1 cellular context compared by ENCODE assay signal in genomic region chr5:65121880-65122436, GRCh38.
TF ChIP-seq lines count a peak whose summit lies in the region.

No MANE protein-coding gene starts in this region.

TF ChIP-seq in K562, 482 proteins besides CTCF, POLR2A, EP300 and RAD21 (continued from another document and continues in another):
- no peak for TF ChIP-seq ZNF609 (CRISPR knock-in tag; IDR thresholded peaks at IDR 0.05; ENCODE audit: borderline replicate concordance)
- peak; percentile 70 to 77 for TF ChIP-seq NRF1 (conservative IDR thresholded peaks at IDR 0.05 in 1 of 2, IDR thresholded peaks at IDR 0.05 in 1 of 2)
- no peak for TF ChIP-seq ZBTB7A (IDR thresholded peaks at IDR 0.05; ENCODE audit: borderline replicate concordance, control insufficient read depth, low read depth, low read length)
- no peak for TF ChIP-seq NR4A1 (CRISPR knock-in tag; IDR thresholded peaks at IDR 0.05)
- peak; percentile 68; the same call in 1 of the 2 replicates for TF ChIP-seq NR4A1 (tag; IDR thresholded peaks at IDR 0.05)
- no peak for TF ChIP-seq DDX20 (tag; IDR thresholded peaks at IDR 0.05; ENCODE audit: low read depth)
- no peak for TF ChIP-seq THRA (IDR thresholded peaks at IDR 0.05)
- TF ChIP-seq NKRF (IDR thresholded peaks at IDR 0.05; ENCODE audit: borderline replicate concordance): no peak
- TF ChIP-seq SMARCA4 (IDR thresholded peaks at IDR 0.05): peak; percentile 57; the same call in 1 of the 2 replicates
- no peak for TF ChIP-seq E2F5 (CRISPR knock-in tag; IDR thresholded peaks at IDR 0.05)
- no peak for TF ChIP-seq ZNF780A (CRISPR knock-in tag; IDR thresholded peaks at IDR 0.05)
- TF ChIP-seq ZC3H11A (IDR thresholded peaks at IDR 0.05; ENCODE audit: low read depth, low read length): no peak
- TF ChIP-seq MAFK (IDR thresholded peaks at IDR 0.05; ENCODE audit: low read length): no peak
- TF ChIP-seq SIN3A (IDR thresholded peaks at IDR 0.05; ENCODE audit: borderline replicate concordance in 2 of 2, control insufficient read depth in 1 of 2, low read depth in 2 of 2, low read length in 2 of 2): no peak
- no peak for TF ChIP-seq PCBP2 (IDR thresholded peaks at IDR 0.05; ENCODE audit: low read depth, low read length, poor library complexity, severe bottlenecking)
- TF ChIP-seq ZNF764 (CRISPR knock-in tag; IDR thresholded peaks at IDR 0.05; ENCODE audit: low read depth): no peak
- TF ChIP-seq KDM2B (CRISPR knock-in tag; IDR thresholded peaks at IDR 0.05): no peak
- TF ChIP-seq ZBED1 (IDR thresholded peaks at IDR 0.05): no peak
- TF ChIP-seq ZNF507 (tag; conservative IDR thresholded peaks at IDR 0.05): no peak
- TF ChIP-seq NFATC3 (IDR thresholded peaks at IDR 0.05): no peak
- TF ChIP-seq RERE (CRISPR knock-in tag; IDR thresholded peaks at IDR 0.05; ENCODE audit: borderline replicate concordance): no peak
- TF ChIP-seq ZNF124 (CRISPR knock-in tag; IDR thresholded peaks at IDR 0.05): no peak
- TF ChIP-seq SUPT5H (IDR thresholded peaks at IDR 0.05): no peak
- TF ChIP-seq ZNF318 (IDR thresholded peaks at IDR 0.05; ENCODE audit: borderline replicate concordance in 1 of 2, low read depth in 1 of 2): peak in 1 of 2 experiments; percentile 75; a peak in 2 of 4 replicates
- TF ChIP-seq ZNF263 (CRISPR knock-in tag; IDR thresholded peaks at IDR 0.05; ENCODE audit: borderline replicate concordance): no peak
- TF ChIP-seq ZNF224 (CRISPR knock-in tag; IDR thresholded peaks at IDR 0.05): peak; percentile 71; the same call in 1 of the 2 replicates
- TF ChIP-seq ZKSCAN3 (CRISPR knock-in tag; IDR thresholded peaks at IDR 0.05): no peak
- TF ChIP-seq HES1 (IDR thresholded peaks at IDR 0.05; ENCODE audit: low read depth): no peak
- TF ChIP-seq CSDE1 (IDR thresholded peaks at IDR 0.05): no peak
- TF ChIP-seq TRIM25 (IDR thresholded peaks at IDR 0.05; ENCODE audit: borderline replicate concordance): no peak
